23 cellular contexts compared by ENCODE assay signal in the genomic region with DNA sequence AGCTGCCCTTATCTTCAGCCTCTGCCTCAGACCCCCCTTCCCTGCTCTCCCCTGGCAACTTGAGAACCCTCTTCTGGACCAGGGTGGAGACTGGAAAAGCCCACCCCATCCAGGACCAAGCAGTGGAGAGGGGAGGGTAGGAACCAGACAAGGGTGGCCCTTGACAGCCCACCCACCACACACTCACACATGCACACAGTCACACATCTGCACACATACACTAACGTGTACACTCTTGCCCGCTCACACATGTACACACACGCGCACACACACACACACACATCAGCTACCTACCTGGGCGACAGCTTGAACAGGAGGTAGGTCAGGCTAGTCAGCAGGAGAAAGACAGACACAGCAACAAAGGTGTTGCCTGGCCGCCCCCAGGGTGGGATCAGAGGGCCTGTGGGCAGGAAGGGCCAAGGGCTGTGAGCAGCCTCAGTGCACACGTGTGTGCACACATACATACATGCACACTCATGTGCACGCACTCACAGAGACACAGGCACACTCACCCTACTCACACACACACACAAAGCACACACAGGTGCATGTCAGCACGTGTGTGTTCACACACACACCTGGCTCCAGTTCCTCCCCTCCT. TPM values are rescaled to one million over a fixed set of nuclear protein-coding genes. Genes with fewer than 3 reads are reported as not detected.
DNase-seq lines count a peak whose midpoint lies in the region; ATAC-seq, FAIRE-seq and TF ChIP-seq lines count a peak whose summit lies in the region.
"Had no signal": no experiment of that assay in that cellular context is flagged by ENCODE, and none has a peak within 500 bp of the region (broad histone marks: within the 10 kb centered on the region; RNA-seq: fewer than 3 reads in every experiment).

No MANE protein-coding gene starts in this region.

- H4K20me1 ChIP-seq in H1 (replicated peaks in 1 of 2; ENCODE audit: control insufficient read depth in 1 of 2, insufficient read depth in 2 of 2, low read length in 2 of 2) = peaks cover 0 to 2% of the 10 kb centered on the region in 2 experiments
- H4K20me1 ChIP-seq: BLaER1 treated with 17β-estradiol and CSF1 and Interleukin-3, amounts not matched to agents 10 nM and 100 nM had no signal

- H3K9me3 ChIP-seq in H1 (ENCODE audit: insufficient read depth in 2 of 2, low read depth in 1 of 2, low read length in 1 of 2) (peaks cover 0 to 50% of the 10 kb centered on the region in 2 experiments; a peak in 2 of 4 replicates), uterus (no peaks in the 10 kb centered on the region)
- H3K9me3 ChIP-seq: BLaER1 treated with 17β-estradiol and CSF1 and Interleukin-3, amounts not matched to agents 10 nM and 100 nM had no signal

- no peaks in the 10 kb centered on the region for H3K27me3 ChIP-seq in H1 (replicated peaks in 1 of 4; ENCODE audit: control insufficient read depth in 3 of 4, extremely low read depth in 1 of 4, insufficient read depth in 3 of 4, low read length in 3 of 4)
- H3K27me3 ChIP-seq in uterus = no peaks in the 10 kb centered on the region
- H3K27me3 ChIP-seq: BLaER1 treated with 17β-estradiol and CSF1 and Interleukin-3, amounts not matched to agents 10 nM and 100 nM had no signal

- no peak overlapping the region for H2AFZ ChIP-seq in H1 (ENCODE audit: low read length)

- H3K14ac ChIP-seq in H1 (ENCODE audit: insufficient read length) = no peak overlapping the region

- no peak for TF ChIP-seq POLR2A in H1 (IDR thresholded peaks at IDR 0.05; ENCODE audit: control extremely low read depth in 1 of 2, low read depth in 2 of 2, low read length in 2 of 2)
- TF ChIP-seq POLR2A in uterus (IDR thresholded peaks at IDR 0.05) = no peak

- H3K4me2 ChIP-seq in H1 (ENCODE audit: insufficient read depth in 1 of 2, low read depth in 2 of 2, low read length in 2 of 2) = no peak overlapping the region
- H3K4me2 ChIP-seq: BLaER1 treated with 17β-estradiol and CSF1 and Interleukin-3, amounts not matched to agents 10 nM and 100 nM had no signal

- no peak overlapping the region for H3K23ac ChIP-seq in H1 (ENCODE audit: insufficient read length)

- no peak for TF ChIP-seq RAD21 in H1 (IDR thresholded peaks at IDR 0.05 in 1 of 2, conservative IDR thresholded peaks at IDR 0.05 in 1 of 2; ENCODE audit: low read depth in 2 of 2, low read length in 2 of 2)

- no peaks in the 10 kb centered on the region for H3K9me3 Mint-ChIP-seq in activated CD4-positive, alpha-beta T cell treated with anti-CD3 and anti-CD28 coated beads, Interleukin-2, amount 10 ng/mL, durations not matched to agents 24 days and 14 days
- H3K9me3 Mint-ChIP-seq in activated CD4-positive, alpha-beta T cell treated with anti-CD3 and anti-CD28 coated beads for 36 hours (ENCODE audit: low read depth) = no peaks in the 10 kb centered on the region
- H3K9me3 Mint-ChIP-seq: CD14-positive monocyte; CD4-positive, alpha-beta T cell; CD8-positive, alpha-beta memory T cell had no signal

- intact Hi-C loops in activated CD4-positive, alpha-beta T cell treated with anti-CD3 and anti-CD28 coated beads, Interleukin-2, amount 10 ng/mL, durations not matched to agents 24 days and 14 days (cut with micrococcal nuclease) = no loop called here
- intact Hi-C loops in activated CD4-positive, alpha-beta T cell treated with anti-CD3 and anti-CD28 coated beads for 36 hours (cut with DNase I, micrococcal nuclease) = no loop called here
- intact Hi-C loops in uterus (cut with DNase I; ENCODE audit: low total_unique reads) = no loop called here

- no peak for TF ChIP-seq EP300 in H1 (IDR thresholded peaks at IDR 0.05; ENCODE audit: borderline replicate concordance in 1 of 2, low read depth in 2 of 2, low read length in 2 of 2)

- no peak overlapping the region for H3K9ac ChIP-seq in H1 (replicated peaks in 1 of 4; ENCODE audit: extremely low read depth in 1 of 4, low read depth in 3 of 4, low read length in 3 of 4)
- H3K9ac ChIP-seq: BLaER1 treated with 17β-estradiol and CSF1 and Interleukin-3, amounts not matched to agents 10 nM and 100 nM had no signal

- no peak overlapping the region for H3K27ac Mint-ChIP-seq in activated CD4-positive, alpha-beta T cell treated with anti-CD3 and anti-CD28 coated beads, Interleukin-2, amount 10 ng/mL, durations not matched to agents 24 days and 14 days
- H3K27ac Mint-ChIP-seq in activated CD4-positive, alpha-beta T cell treated with anti-CD3 and anti-CD28 coated beads for 36 hours = no peak overlapping the region
- H3K27ac Mint-ChIP-seq: B cell; CD4-positive, alpha-beta T cell had no signal

- no peaks in the 10 kb centered on the region for H3K79me2 ChIP-seq in H1 (ENCODE audit: control insufficient read depth in 1 of 2, insufficient read depth in 2 of 2, low read length in 2 of 2)

- no peaks in the 10 kb centered on the region; the same call in 1 of the 2 replicates for H3K23me2 ChIP-seq in H1 (ENCODE audit: low read depth, low read length)

- no peak overlapping the region for H4K91ac ChIP-seq in H1 (replicated peaks; ENCODE audit: insufficient read length, low read length)

- 0 out of 2 replicates have a peak overlapping the region, but pooled peaks have one; percentile 9 for H2BK12ac ChIP-seq in H1 (ENCODE audit: low read depth, low read length)

- H3K27ac ChIP-seq in H1 (ENCODE audit: low read depth, low read length) (no peak overlapping the region), uterus (no peak overlapping the region)
- H3K27ac ChIP-seq: 22Rv1; BLaER1 treated with 17β-estradiol and CSF1 and Interleukin-3, amounts not matched to agents 10 nM and 100 nM had no signal

- no peak overlapping the region for H3K4me3 Mint-ChIP-seq in activated CD4-positive, alpha-beta T cell treated with anti-CD3 and anti-CD28 coated beads, Interleukin-2, amount 10 ng/mL, durations not matched to agents 24 days and 14 days
- no peak overlapping the region for H3K4me3 Mint-ChIP-seq in activated CD4-positive, alpha-beta T cell treated with anti-CD3 and anti-CD28 coated beads for 36 hours
- H3K4me3 Mint-ChIP-seq: B cell; CD14-positive monocyte; CD4-positive, alpha-beta T cell; CD8-positive, alpha-beta memory T cell had no signal

- no peak overlapping the region for H3K56ac ChIP-seq in H1 (replicated peaks; ENCODE audit: insufficient read length, low read depth, low read length)

- 0 out of 2 replicates have a peak overlapping the region, but pooled peaks have one; percentile 53 for H2AK5ac ChIP-seq in H1 (ENCODE audit: low read depth, low read length)

- CTCF ChIA-PET in activated CD4-positive, alpha-beta T cell treated with anti-CD3 and anti-CD28 coated beads for 36 hours (lab: Charles Lee) = no interaction called here
- CTCF ChIA-PET in H1 (lab: Charles Lee; ENCODE audit: partially characterized antibody) = no interaction called here

- ATAC-seq in activated CD4-positive, alpha-beta T cell treated with anti-CD3 and anti-CD28 coated beads for 36 hours = no peak

- no peak for TF ChIP-seq CTCF in H1 (IDR thresholded peaks at IDR 0.05; ENCODE audit: control extremely low read depth in 1 of 3, insufficient read depth in 1 of 3, low read depth in 1 of 3, low read length in 3 of 3)
- TF ChIP-seq CTCF in uterus (IDR thresholded peaks at IDR 0.05) = no peak

- peaks cover 3% of the 10 kb centered on the region for H3K4me1 Mint-ChIP-seq in activated CD4-positive, alpha-beta T cell treated with anti-CD3 and anti-CD28 coated beads, Interleukin-2, amount 10 ng/mL, durations not matched to agents 24 days and 14 days
- peaks cover 7% of the 10 kb centered on the region for H3K4me1 Mint-ChIP-seq in activated CD4-positive, alpha-beta T cell treated with anti-CD3 and anti-CD28 coated beads for 36 hours
- H3K4me1 Mint-ChIP-seq: B cell, CD14-positive monocyte had no signal

- no peak overlapping the region for H2BK15ac ChIP-seq in H1 (ENCODE audit: low read length)

- H3K36me3 ChIP-seq in H1 (ENCODE audit: control insufficient read depth in 2 of 4, insufficient read depth in 4 of 4, low read length in 3 of 4) (no peaks in the 10 kb centered on the region), uterus (no peaks in the 10 kb centered on the region)
- H3K36me3 ChIP-seq: BLaER1 treated with 17β-estradiol and CSF1 and Interleukin-3, amounts not matched to agents 10 nM and 100 nM had no signal

- H2BK120ac ChIP-seq in H1 (replicated peaks; ENCODE audit: low read depth, low read length) = no peak overlapping the region

- FAIRE-seq in HTR-8/SVneo (lab: Jason Lieb, UNC) (peak; percentile 40), H1 (lab: Jason Lieb, UNC) (no peak)
- FAIRE-seq: A204.1, D721Med, GM12892 had no signal

- H3K18ac ChIP-seq in H1 (ENCODE audit: extremely low read depth, low read length) = no peak overlapping the region

- no peak overlapping the region for H2BK5ac ChIP-seq in H1 (ENCODE audit: low read depth, low read length)

- no peak overlapping the region for H3K4ac ChIP-seq in H1 (replicated peaks; ENCODE audit: insufficient read length, low read depth, low read length)

- no peak overlapping the region for H2BK20ac ChIP-seq in H1 (ENCODE audit: low read length)

- no peaks in the 10 kb centered on the region for H3K79me1 ChIP-seq in H1 (ENCODE audit: low read depth, low read length)

- H4K8ac ChIP-seq in H1 (ENCODE audit: extremely low read depth, insufficient read depth, low read length) = no peak overlapping the region

- H4K5ac ChIP-seq in H1 (ENCODE audit: insufficient read length, low read depth, low read length) = no peak overlapping the region

- peak; percentile 50 for DNase-seq in activated CD4-positive, alpha-beta T cell treated with anti-CD3 and anti-CD28 coated beads, Interleukin-2, amount 10 ng/mL, durations not matched to agents 24 days and 14 days
- DNase-seq in activated CD4-positive, alpha-beta T cell treated with anti-CD3 and anti-CD28 coated beads for 36 hours = no peak
- DNase-seq in HTR-8/SVneo (ENCODE audit: insufficient read length, low spot score) = no peak
- no peak for DNase-seq in H1 (ENCODE audit: low read depth in 1 of 2, low spot score in 2 of 2)
- no peak for DNase-seq in SIG-M5 (lab: John Stamatoyannopoulos, UW)
- no peak for DNase-seq in uterus
- DNase-seq: CD4-positive, alpha-beta T cell; CD8-positive, alpha-beta memory T cell; DMS 273 treated with DMSO at 0.1 percent for 48 hours; DMS79; EL; GDM1; GOT3; H7; HCEC 1CT had no signal

- H3K36me3 Mint-ChIP-seq in activated CD4-positive, alpha-beta T cell treated with anti-CD3 and anti-CD28 coated beads, Interleukin-2, amount 10 ng/mL, durations not matched to agents 24 days and 14 days (ENCODE audit: low read depth) = no peaks in the 10 kb centered on the region
- no peaks in the 10 kb centered on the region for H3K36me3 Mint-ChIP-seq in activated CD4-positive, alpha-beta T cell treated with anti-CD3 and anti-CD28 coated beads for 36 hours (ENCODE audit: low read depth)
- H3K36me3 Mint-ChIP-seq: CD14-positive monocyte; CD8-positive, alpha-beta memory T cell had no signal

- POLR2A ChIA-PET in activated CD4-positive, alpha-beta T cell treated with anti-CD3 and anti-CD28 coated beads for 36 hours (lab: Charles Lee) = no interaction called here
- POLR2A ChIA-PET in H1 (lab: Charles Lee; ENCODE audit: partially characterized antibody) = no interaction called here

- WGBS in H1 (ENCODE audit: extremely low coverage in 1 of 2, insufficient coverage in 1 of 2, insufficient read length in 1 of 2, insufficient replicate concordance in 2 of 2, low coverage in 1 of 2, low lambda C conversion rate in 2 of 2, missing lambda C conversion rate in 1 of 2), 2 experiments = 82% methylated on average over 9 of the region's 9 CpGs; no CpG with 5 or more reads in 1 of the 2 experiments

- H3K4me3 ChIP-seq in H1 (ENCODE audit: extremely low read depth in 1 of 4, insufficient read depth in 2 of 4, low read depth in 3 of 4, low read length in 4 of 4) (no peak overlapping the region), uterus (no peak overlapping the region)
- H3K4me3 ChIP-seq: BLaER1 treated with 17β-estradiol and CSF1 and Interleukin-3, amounts not matched to agents 10 nM and 100 nM had no signal

- H3K4me1 ChIP-seq in H1 (replicated peaks in 1 of 4; ENCODE audit: control insufficient read depth in 3 of 4, insufficient read depth in 4 of 4, low read length in 3 of 4) (no peaks in the 10 kb centered on the region), uterus (no peaks in the 10 kb centered on the region)

- peaks cover 2% of the 10 kb centered on the region for H3K27me3 Mint-ChIP-seq in activated CD4-positive, alpha-beta T cell treated with anti-CD3 and anti-CD28 coated beads, Interleukin-2, amount 10 ng/mL, durations not matched to agents 24 days and 14 days
- peaks cover 7% of the 10 kb centered on the region for H3K27me3 Mint-ChIP-seq in activated CD4-positive, alpha-beta T cell treated with anti-CD3 and anti-CD28 coated beads for 36 hours

RNA-seq across cellular contexts. Expression of a gene that starts 34.9 kb away (rescaled TPM):
- not detected in 2 replicates for total RNA-seq in activated CD4-positive, alpha-beta T cell treated with anti-CD3 and anti-CD28 coated beads, Interleukin-2, amount 10 ng/mL, durations not matched to agents 24 days and 14 days
- total RNA-seq in activated CD4-positive, alpha-beta T cell treated with anti-CD3 and anti-CD28 coated beads for 36 hours = not detected
- 1.4 and 1.5 TPM in 2 replicates for total RNA-seq in H1 (2021; fragmentation: NEBNext Ultra II Directional; extraction: Animal tissue kit (Norgen Biotek cat#: 25700))
- polyA plus RNA-seq in H1 (2011; rRNA removed) = 1.4 and 3.0 TPM in 2 replicates
- 2.0 TPM for polyA plus RNA-seq in H1 (2011; cell fraction: cytosol; rRNA removed)
- polyA plus RNA-seq in H1 (2011; cell fraction: nucleus; rRNA removed) = 4.1 TPM
- polyA plus RNA-seq in H1 (2012, experiment 1 of 2) = 1.0 to 1.9 TPM (median 1.7 TPM) in 4 replicates
- 0.43 TPM for polyA plus RNA-seq in H1 (2012, experiment 2 of 2)
- polyA plus RNA-seq in H1 (2013, experiment 1 of 2) = 0.63 TPM
- polyA plus RNA-seq in H1 (2013, experiment 2 of 2) = 0.57 TPM
- 0.61 and 0.79 TPM in 2 replicates for polyA minus RNA-seq in H1 (2011; rRNA and poly(A)+ RNA removed)
- 1.3 TPM for polyA minus RNA-seq in H1 (2011; cell fraction: cytosol; rRNA and poly(A)+ RNA removed)
- polyA minus RNA-seq in H1 (2011; cell fraction: nucleus; rRNA and poly(A)+ RNA removed) = not detected
- total RNA-seq in uterus = not detected
- total RNA-seq: CD4-positive, alpha-beta T cell; CD8-positive, alpha-beta memory T cell had no signal
- polyA plus RNA-seq: AG04450; CD8-positive, alpha-beta memory T cell had no signal

RNA-seq across cellular contexts. Expression of a gene that starts 51.2 kb away (rescaled TPM):
- 29.4 and 31.0 TPM in 2 replicates for total RNA-seq in activated CD4-positive, alpha-beta T cell treated with anti-CD3 and anti-CD28 coated beads, Interleukin-2, amount 10 ng/mL, durations not matched to agents 24 days and 14 days
- total RNA-seq in activated CD4-positive, alpha-beta T cell treated with anti-CD3 and anti-CD28 coated beads for 36 hours = 10 to 100 TPM; 13.2 to 16.9 TPM
- 24.3 and 26.6 TPM in 2 replicates for total RNA-seq in H1 (2021; fragmentation: NEBNext Ultra II Directional; extraction: Animal tissue kit (Norgen Biotek cat#: 25700))
- polyA plus RNA-seq in H1 (2011; rRNA removed) = 4.4 and 7.5 TPM in 2 replicates
- polyA plus RNA-seq in H1 (2011; cell fraction: cytosol; rRNA removed) = 9.0 TPM
- 11.6 TPM for polyA plus RNA-seq in H1 (2011; cell fraction: nucleus; rRNA removed)
- polyA plus RNA-seq in H1 (2012, experiment 1 of 2) = 15.7 to 24.8 TPM (median 18.2 TPM) in 4 replicates
- polyA plus RNA-seq in H1 (2012, experiment 2 of 2) = 1.3 TPM
- 14.6 TPM for polyA plus RNA-seq in H1 (2013, experiment 1 of 2)
- 12.8 TPM for polyA plus RNA-seq in H1 (2013, experiment 2 of 2)
- polyA minus RNA-seq in H1 (2011; rRNA and poly(A)+ RNA removed) = 12.1 and 18.5 TPM in 2 replicates
- polyA minus RNA-seq in H1 (2011; cell fraction: cytosol; rRNA and poly(A)+ RNA removed) = 8.1 TPM
- polyA minus RNA-seq in H1 (2011; cell fraction: nucleus; rRNA and poly(A)+ RNA removed) = 32.0 TPM
- total RNA-seq in uterus = 100 to 1,000 TPM in 2 of 4 donors, 10 to 100 TPM in 2; 54.1 to 122 (median 104) TPM
